In genomic region chr9:115777610-115778009, GRCh38 we compare ENCODE assay signal across 25 cellular contexts.
"Had no signal": no experiment of that assay in that cellular context is flagged by ENCODE, and none has a peak within 500 bp of the region (broad histone marks: within the 10 kb centered on the region; RNA-seq: fewer than 3 reads in every experiment).

No MANE protein-coding gene starts in this region.

- H3K4me3 ChIP-seq: esophagus squamous epithelium, gastrocnemius medialis, lung, smooth muscle cell, stomach, thyroid gland, vagina had no signal

- H3K27ac ChIP-seq: esophagus squamous epithelium, gastrocnemius medialis, parathyroid adenoma, stomach, thyroid gland, vagina had no signal

- H3K4me2 ChIP-seq: smooth muscle cell had no signal

- H3K4me3 Mint-ChIP-seq: effector memory CD8-positive, alpha-beta T cell; memory B cell; natural killer cell; neural crest cell had no signal

- H3K27me3 Mint-ChIP-seq: effector memory CD8-positive, alpha-beta T cell; memory B cell; progenitor cell of endocrine pancreas had no signal

- H3K9ac ChIP-seq: parathyroid adenoma had no signal

- H3K4me1 ChIP-seq: esophagus squamous epithelium, gastrocnemius medialis, parathyroid adenoma, stomach, thyroid gland, vagina had no signal

- H2AFZ ChIP-seq: parathyroid adenoma had no signal

- H3K36me3 ChIP-seq: esophagus squamous epithelium, gastrocnemius medialis, stomach, thyroid gland, vagina had no signal

- DNase-seq: cortex of kidney; effector memory CD8-positive, alpha-beta T cell; erythroblast; esophagus squamous epithelium; foreskin fibroblast; gastrocnemius medialis; head of caudate nucleus; natural killer cell; stimulated activated CD4-positive, alpha-beta T cell treated with anti-CD3 and anti-CD28 coated beads, Interleukin-12 subunit alpha, Interleukin-12 subunit beta, amount 100 ng/mL, for 4 hours; stimulated activated CD4-positive, alpha-beta T cell treated with anti-CD3 and anti-CD28 coated beads, Interleukin-1b, Interleukin-23, amount 100 ng/mL, for 48 hours; stimulated activated CD4-positive, alpha-beta T cell treated with anti-CD3 and anti-CD28 coated beads, Interleukin-4, amount 100 ng/mL, for 1 hour; stimulated activated CD8-positive, alpha-beta memory T cell treated with anti-CD3 and anti-CD28 coated beads, Interleukin-4, amount 100 ng/mL, for 48 hours; stimulated activated naive CD4-positive, alpha-beta T cell treated with Interleukin-2 at 50 U/mL for 16 hours; stomach; thyroid gland; trophoblast cell had no signal

- H3K36me3 Mint-ChIP-seq: memory B cell, natural killer cell had no signal

- H3K4me1 Mint-ChIP-seq: memory B cell, natural killer cell, neural crest cell had no signal

- H3K27me3 ChIP-seq: esophagus squamous epithelium, gastrocnemius medialis, stomach, thyroid gland, vagina had no signal

- ATAC-seq: effector memory CD8-positive, alpha-beta T cell; gastrocnemius medialis; left lobe of liver; natural killer cell; sciatic nerve had no signal

- H3K27ac Mint-ChIP-seq: effector memory CD8-positive, alpha-beta T cell; memory B cell; natural killer cell; progenitor cell of endocrine pancreas had no signal

- H3K9me3 ChIP-seq: esophagus squamous epithelium, gastrocnemius medialis, stomach, thyroid gland, vagina had no signal
